21 cellular contexts compared by ENCODE assay signal in genomic region chr2:205370726-205371125, GRCh38.
DNase-seq lines count a peak whose midpoint lies in the region; ATAC-seq, FAIRE-seq and TF ChIP-seq lines count a peak whose summit lies in the region.
"Had no signal": no experiment of that assay in that cellular context is flagged by ENCODE, and none has a peak within 500 bp of the region (broad histone marks: within the 10 kb centered on the region; RNA-seq: fewer than 3 reads in every experiment).

No MANE protein-coding gene starts in this region.

- POLR2A ChIA-PET in CD8-positive, alpha-beta T cell (lab: Charles Lee), result no interaction called here

- H3K36me3 ChIP-seq in SJCRH30, result no peaks in the 10 kb centered on the region
- H3K36me3 ChIP-seq in CD8-positive, alpha-beta T cell (ENCODE audit: insufficient read depth, low read length), result no peaks in the 10 kb centered on the region

- no peak for TF ChIP-seq CTCF in CD8-positive, alpha-beta T cell (IDR thresholded peaks at IDR 0.05)

- no peak overlapping the region for H3K27ac ChIP-seq in SJCRH30
- H3K27ac ChIP-seq in CD8-positive, alpha-beta T cell (ENCODE audit: low read depth, low read length), result no peak overlapping the region
- H3K27ac ChIP-seq: A549 had no signal

- peaks cover 41% of the 10 kb centered on the region for H3K4me1 ChIP-seq in SJCRH30
- no peaks in the 10 kb centered on the region for H3K4me1 ChIP-seq in CD8-positive, alpha-beta T cell (ENCODE audit: insufficient read depth, low read length)
- H3K4me1 ChIP-seq: A549 had no signal

- H3K36me3 Mint-ChIP-seq in CD8-positive, alpha-beta T cell, result no peaks in the 10 kb centered on the region
- H3K36me3 Mint-ChIP-seq: CD4-positive, alpha-beta memory T cell had no signal

- H3K27me3 ChIP-seq in SJCRH30, result no peaks in the 10 kb centered on the region
- H3K27me3 ChIP-seq in CD8-positive, alpha-beta T cell (ENCODE audit: insufficient read depth, low read length), result no peaks in the 10 kb centered on the region

- DNase-seq in Ammon's horn (ENCODE audit: low spot score) (peak; percentile 4), SJCRH30 (peak; percentile 54 to 58), myocyte (ENCODE audit: low read depth) (peak; percentile 54), urothelium cell line (ENCODE audit: low spot score) (no peak), SIG-M5 treated with dmso at 0.1 percent for 504 hours (lab: John Stamatoyannopoulos, UW; ENCODE audit: unreplicated experiment) (no peak), NCI-H526 treated with DMSO at 0.1 percent for 48 hours (lab: John Stamatoyannopoulos, UW) (no peak)
- DNase-seq in CD8-positive, alpha-beta T cell, result no peak
- DNase-seq: 8988T; ACHN; AML-193; C1 segment of cervical spinal cord; Caco-2; CD4-positive, alpha-beta memory T cell; DMS153; DND-41; H9 had no signal

- peaks cover 3% of the 10 kb centered on the region for H3K4me1 Mint-ChIP-seq in CD8-positive, alpha-beta T cell (ENCODE audit: low read depth)

- H3K9me3 Mint-ChIP-seq in CD8-positive, alpha-beta T cell, result peaks cover 2% of the 10 kb centered on the region
- H3K9me3 Mint-ChIP-seq: GM23338, H9 had no signal

- H3K9me3 ChIP-seq in SJCRH30 (replicated peaks), result peaks cover 5% of the 10 kb centered on the region; the same call in 1 of the 2 replicates
- no peaks in the 10 kb centered on the region for H3K9me3 ChIP-seq in CD8-positive, alpha-beta T cell (ENCODE audit: low read length)
- H3K9me3 ChIP-seq: A549, Caco-2 had no signal

- CTCF ChIA-PET in CD8-positive, alpha-beta T cell (lab: Charles Lee), result no interaction called here

- ATAC-seq in CD8-positive, alpha-beta T cell, result no peak
- ATAC-seq: A549, GM23338, HCT116 had no signal

- H3K4me3 ChIP-seq in SJCRH30, result no peak overlapping the region
- no peak overlapping the region for H3K4me3 ChIP-seq in CD8-positive, alpha-beta T cell (ENCODE audit: low read depth, low read length)
- H3K4me3 ChIP-seq: A549, GM23338 had no signal

- no peaks in the 10 kb centered on the region for H3K27me3 Mint-ChIP-seq in CD8-positive, alpha-beta T cell (ENCODE audit: low read depth)

- no peak overlapping the region for H3K4me3 Mint-ChIP-seq in CD8-positive, alpha-beta T cell
- H3K4me3 Mint-ChIP-seq: CD4-positive, alpha-beta memory T cell; GM23338; H9 had no signal

- FAIRE-seq in urothelium cell line (lab: Jason Lieb, UNC), result peak; percentile 9
- FAIRE-seq: A549, G401.6, GM12892 had no signal

- no peak overlapping the region for H3K27ac Mint-ChIP-seq in CD8-positive, alpha-beta T cell
- H3K27ac Mint-ChIP-seq: CD4-positive, alpha-beta memory T cell; GM23338; H9 had no signal

- intact Hi-C loops in CD8-positive, alpha-beta T cell (cut with DNase I, micrococcal nuclease), result no loop called here

Comparison
In these comparisons a context has a peak if more than half of its experiments do, and no peak if none do; other contexts are left out.
1. DNase-seq: peak in Ammon's horn (single experiment), SJCRH30 (2 of 2) and myocyte (single experiment); none in urothelium cell line (single experiment), SIG-M5 treated with dmso at 0.1 percent for 504 hours (single experiment), NCI-H526 treated with DMSO at 0.1 percent for 48 hours (single experiment) and CD8-positive, alpha-beta T cell (0 of 7).